Comparison of ENCODE assay signal across 14 cellular contexts in genomic region chr3:48837163-48837562, GRCh38. TPM values are rescaled to one million over a fixed set of nuclear protein-coding genes. Genes with fewer than 3 reads are reported as not detected.
DNase-seq lines count a peak whose midpoint lies in the region; ATAC-seq and TF ChIP-seq lines count a peak whose summit lies in the region.
"Had no signal": no experiment of that assay in that cellular context is flagged by ENCODE, and none has a peak within 500 bp of the region (broad histone marks: within the 10 kb centered on the region; RNA-seq: fewer than 3 reads in every experiment).

No MANE protein-coding gene starts in this region.

- H3K4me1 ChIP-seq in ascending aorta: peaks cover 5 to 35% of the 10 kb centered on the region in 2 donors

- H3K9me3 Mint-ChIP-seq in activated naive CD8-positive, alpha-beta T cell (ENCODE audit: low read depth): no peaks in the 10 kb centered on the region
- no peaks in the 10 kb centered on the region for H3K9me3 Mint-ChIP-seq in activated naive CD8-positive, alpha-beta T cell treated with anti-CD3 and anti-CD28 coated beads for 36 hours
- H3K9me3 Mint-ChIP-seq in IgD-negative memory B cell: no peaks in the 10 kb centered on the region
- H3K9me3 Mint-ChIP-seq in stimulated activated effector memory CD8-positive, alpha-beta T cell treated with anti-CD3 and anti-CD28 coated beads, Interleukin-12 subunit alpha, Interleukin-12 subunit beta, amount 100 ng/mL, for 72 hours: no peaks in the 10 kb centered on the region
- H3K9me3 Mint-ChIP-seq: CD4-positive, alpha-beta T cell had no signal

- H3K27me3 Mint-ChIP-seq in activated naive CD8-positive, alpha-beta T cell: no peaks in the 10 kb centered on the region
- H3K27me3 Mint-ChIP-seq in activated naive CD8-positive, alpha-beta T cell treated with anti-CD3 and anti-CD28 coated beads for 36 hours: no peaks in the 10 kb centered on the region
- H3K27me3 Mint-ChIP-seq in IgD-negative memory B cell: no peaks in the 10 kb centered on the region
- H3K27me3 Mint-ChIP-seq: B cell; CD4-positive, alpha-beta T cell had no signal

- no peak for TF ChIP-seq CTCF in ascending aorta (IDR thresholded peaks at IDR 0.05)

- H3K27ac Mint-ChIP-seq in activated naive CD8-positive, alpha-beta T cell: peak overlapping the region; percentile 19
- no peak overlapping the region for H3K27ac Mint-ChIP-seq in activated naive CD8-positive, alpha-beta T cell treated with anti-CD3 and anti-CD28 coated beads for 36 hours
- H3K27ac Mint-ChIP-seq in IgD-negative memory B cell: peak overlapping the region in 2 of 3 donors; percentile 28 to 39
- H3K27ac Mint-ChIP-seq in stimulated activated effector memory CD8-positive, alpha-beta T cell treated with anti-CD3 and anti-CD28 coated beads, Interleukin-12 subunit alpha, Interleukin-12 subunit beta, amount 100 ng/mL, for 72 hours: no peak overlapping the region
- H3K27ac Mint-ChIP-seq: B cell; CD4-positive, alpha-beta T cell had no signal

- peak; percentile 57 for ATAC-seq in stimulated activated effector memory CD8-positive, alpha-beta T cell treated with anti-CD3 and anti-CD28 coated beads, Interleukin-12 subunit alpha, Interleukin-12 subunit beta, amount 100 ng/mL, for 72 hours
- no peak for ATAC-seq in activated CD4-positive, CD25-positive, alpha-beta regulatory T cell treated with anti-CD3 and anti-CD28 coated beads, Interleukin-2, amount 50 U/mL, for 24 hours
- ATAC-seq: HepG2 had no signal

- H3K4me3 Mint-ChIP-seq in activated naive CD8-positive, alpha-beta T cell: no peak overlapping the region
- no peak overlapping the region for H3K4me3 Mint-ChIP-seq in activated naive CD8-positive, alpha-beta T cell treated with anti-CD3 and anti-CD28 coated beads for 36 hours
- no peak overlapping the region for H3K4me3 Mint-ChIP-seq in IgD-negative memory B cell
- no peak overlapping the region for H3K4me3 Mint-ChIP-seq in stimulated activated effector memory CD8-positive, alpha-beta T cell treated with anti-CD3 and anti-CD28 coated beads, Interleukin-12 subunit alpha, Interleukin-12 subunit beta, amount 100 ng/mL, for 72 hours
- H3K4me3 Mint-ChIP-seq: B cell; CD4-positive, alpha-beta T cell had no signal

- no peaks in the 10 kb centered on the region for H3K9me3 ChIP-seq in ascending aorta
- H3K9me3 ChIP-seq: HAP-1 had no signal

- DNase-seq in activated naive CD8-positive, alpha-beta T cell treated with anti-CD3 and anti-CD28 coated beads for 36 hours: no peak
- no peak for DNase-seq in ascending aorta (ENCODE audit: low spot score in 2 of 2)
- DNase-seq in stimulated activated effector memory CD8-positive, alpha-beta T cell treated with anti-CD3 and anti-CD28 coated beads, Interleukin-12 subunit alpha, Interleukin-12 subunit beta, amount 100 ng/mL, for 72 hours (ENCODE audit: low spot score in 2 of 2): no peak
- DNase-seq in NCI-H1105 treated with DMSO at 0.1 percent for 48 hours (lab: John Stamatoyannopoulos, UW): no peak
- DNase-seq: C1 segment of cervical spinal cord; Calu3; CD4-positive, alpha-beta T cell; DMS 273 treated with DMSO at 0.1 percent for 48 hours had no signal

- no peaks in the 10 kb centered on the region for H3K36me3 ChIP-seq in ascending aorta
- H3K36me3 ChIP-seq: HAP-1 had no signal

- intact Hi-C loops in ascending aorta (cut with DNase I): no loop called here

- H3K27me3 ChIP-seq in ascending aorta: no peaks in the 10 kb centered on the region

- peak overlapping the region; percentile 59 to 63 for H3K27ac ChIP-seq in ascending aorta

- no peak overlapping the region for H3K4me3 ChIP-seq in ascending aorta
- H3K4me3 ChIP-seq: HAP-1 had no signal

- H3K4me1 Mint-ChIP-seq in activated naive CD8-positive, alpha-beta T cell (ENCODE audit: low read depth): peaks cover 19% of the 10 kb centered on the region
- H3K4me1 Mint-ChIP-seq in activated naive CD8-positive, alpha-beta T cell treated with anti-CD3 and anti-CD28 coated beads for 36 hours: peaks cover 9% of the 10 kb centered on the region
- peaks cover 9 to 16% (median 12%) of the 10 kb centered on the region in 3 donors for H3K4me1 Mint-ChIP-seq in IgD-negative memory B cell
- H3K4me1 Mint-ChIP-seq in stimulated activated effector memory CD8-positive, alpha-beta T cell treated with anti-CD3 and anti-CD28 coated beads, Interleukin-12 subunit alpha, Interleukin-12 subunit beta, amount 100 ng/mL, for 72 hours: peaks cover 13% of the 10 kb centered on the region

- peaks cover 12% of the 10 kb centered on the region for H3K36me3 Mint-ChIP-seq in activated naive CD8-positive, alpha-beta T cell
- H3K36me3 Mint-ChIP-seq in activated naive CD8-positive, alpha-beta T cell treated with anti-CD3 and anti-CD28 coated beads for 36 hours: peaks cover 23% of the 10 kb centered on the region
- peaks cover 10% of the 10 kb centered on the region for H3K36me3 Mint-ChIP-seq in IgD-negative memory B cell
- peaks cover 14% of the 10 kb centered on the region for H3K36me3 Mint-ChIP-seq in stimulated activated effector memory CD8-positive, alpha-beta T cell treated with anti-CD3 and anti-CD28 coated beads, Interleukin-12 subunit alpha, Interleukin-12 subunit beta, amount 100 ng/mL, for 72 hours

RNA-seq across cellular contexts. Expression of gene PRKAR2A, which starts 10.5 kb away (rescaled TPM):
- total RNA-seq in activated naive CD8-positive, alpha-beta T cell treated with anti-CD3 and anti-CD28 coated beads for 36 hours: 10 to 100 TPM; 42.8 to 45.2 TPM
- polyA plus RNA-seq in IgD-negative memory B cell: 10.0 TPM
- 148 TPM for total RNA-seq in ascending aorta

Comparison
In these comparisons a context has a peak if more than half of its experiments do, and no peak if none do; other contexts are left out.
1. H3K27ac Mint-ChIP-seq: peak in activated naive CD8-positive, alpha-beta T cell (single experiment) and IgD-negative memory B cell (2 of 3); none in activated naive CD8-positive, alpha-beta T cell treated with anti-CD3 and anti-CD28 coated beads for 36 hours (single experiment) and stimulated activated effector memory CD8-positive, alpha-beta T cell treated with anti-CD3 and anti-CD28 coated beads, Interleukin-12 subunit alpha, Interleukin-12 subunit beta, amount 100 ng/mL, for 72 hours (single experiment).